ENCODE assay signal across 26 cellular contexts in genomic region chr5:124894541-124894940, GRCh38.
"Had no signal": no experiment of that assay in that cellular context is flagged by ENCODE, and none has a peak within 500 bp of the region (broad histone marks: within the 10 kb centered on the region; RNA-seq: fewer than 3 reads in every experiment).

No MANE protein-coding gene starts in this region.

- H3K4me1 ChIP-seq: heart right ventricle had no signal

- H3K4me3 ChIP-seq: esophagus muscularis mucosa, gastroesophageal sphincter, heart right ventricle had no signal

- H3K27me3 ChIP-seq: esophagus muscularis mucosa, gastroesophageal sphincter, heart right ventricle had no signal

- H3K36me3 ChIP-seq: esophagus muscularis mucosa, gastroesophageal sphincter, heart right ventricle had no signal

- H3K27ac ChIP-seq: esophagus muscularis mucosa, gastroesophageal sphincter, heart right ventricle had no signal

- DNase-seq: activated CD4-positive, alpha-beta memory T cell treated with anti-CD3 and anti-CD28 coated beads, Interleukin-2, amount 10 ng/mL, durations not matched to agents 7 days and 5 days; activated CD4-positive, alpha-beta T cell treated with anti-CD3 and anti-CD28 coated beads for 1 hour; activated CD4-positive, alpha-beta T cell treated with anti-CD3 and anti-CD28 coated beads for 4 hours; activated CD4-positive, alpha-beta T cell treated with anti-CD3 and anti-CD28 coated beads, Interleukin-2, amount 10 ng/mL, durations not matched to agents 7 days and 5 days; activated CD4-positive, alpha-beta T cell treated with anti-CD3 and anti-CD28 coated beads, Interleukin-2, amount 50 U/mL, for 4 hours; activated CD8-positive, alpha-beta memory T cell treated with anti-CD3 and anti-CD28 coated beads, Interleukin-2, amount 50 U/mL, for 48 hours; activated gamma-delta T cell; activated naive CD4-positive, alpha-beta T cell; activated naive CD4-positive, alpha-beta T cell treated with anti-CD3 and anti-CD28 coated beads, Interleukin-2, amount 10 ng/mL, durations not matched to agents 7 days and 5 days; activated T-cell treated with anti-CD3 and anti-CD28 coated beads for 4 hours; activated T-cell treated with anti-CD3 and anti-CD28 coated beads, Interleukin-2, amount 50 U/mL, for 24 hours; activated T-cell treated with anti-CD3 and anti-CD28 coated beads, Interleukin-2, amount 50 U/mL, for 72 hours; amniotic stem cell; anterior cingulate cortex; caudate nucleus; cortex of kidney; dermis blood vessel endothelial cell; effector CD4-positive, alpha-beta T cell; effector memory CD8-positive, alpha-beta T cell; erythroblast; foreskin melanocyte; heart right ventricle; T-helper 2 cell had no signal

- ATAC-seq: activated naive CD4-positive, alpha-beta T cell treated with anti-CD3 and anti-CD28 coated beads, Interleukin-2, amount 50 U/mL, for 72 hours; activated T-cell treated with anti-CD3 and anti-CD28 coated beads, Interleukin-2, amount 50 U/mL, for 72 hours; effector memory CD8-positive, alpha-beta T cell; gastroesophageal sphincter; heart right ventricle had no signal

- H3K9me3 ChIP-seq: esophagus muscularis mucosa, gastroesophageal sphincter had no signal
